In the genomic region with DNA sequence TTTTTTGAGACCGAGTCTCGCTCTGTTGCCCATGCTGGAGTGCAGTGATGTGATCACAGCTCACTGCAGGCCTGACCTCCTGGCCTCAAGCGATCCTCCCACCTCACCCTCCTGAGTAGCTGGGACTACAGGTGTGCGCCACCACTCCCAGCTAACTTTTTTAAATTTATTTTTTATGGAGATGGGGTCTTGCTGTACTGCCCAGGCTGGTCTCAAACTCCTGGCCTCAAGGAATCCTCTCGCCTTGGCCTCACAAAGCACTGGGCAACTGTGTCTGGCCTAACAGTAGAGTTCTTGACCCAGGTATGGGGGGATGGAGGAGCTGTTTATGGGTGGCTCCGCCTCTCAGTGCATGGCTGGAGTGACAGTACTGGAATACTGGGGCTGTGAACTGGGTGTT, we compare ENCODE assay signal across 31 cellular contexts.
"Had no signal": no experiment of that assay in that cellular context is flagged by ENCODE, and none has a peak within 500 bp of the region (broad histone marks: within the 10 kb centered on the region; RNA-seq: fewer than 3 reads in every experiment).

No MANE protein-coding gene starts in this region.

- H3K27ac Mint-ChIP-seq: endodermal cell; mesothelial cell of epicardium; stimulated activated naive CD8-positive, alpha-beta T cell treated with anti-CD3 and anti-CD28 coated beads, Interleukin-15, Interleukin-2, amounts not matched to agents 100 ng/mL and 50 ng/mL, for 24 hours had no signal

- H3K36me3 ChIP-seq: uterus had no signal

- H3K4me3 ChIP-seq: dorsolateral prefrontal cortex, esophagus muscularis mucosa, gastroesophageal sphincter, heart left ventricle, hepatocyte, lung, mucosa of descending colon, right atrium auricular region, sigmoid colon, thoracic aorta, tibial nerve, upper lobe of right lung, uterus had no signal

- H3K9ac ChIP-seq: parathyroid adenoma had no signal

- H3K9me3 ChIP-seq: esophagus muscularis mucosa, gastroesophageal sphincter, heart left ventricle, mucosa of descending colon, neutrophil, right atrium auricular region, sigmoid colon, thoracic aorta, tibial nerve, upper lobe of right lung, uterus had no signal

- DNase-seq: effector CD4-positive, alpha-beta T cell; endodermal cell; foreskin keratinocyte; kidney; mesenchymal stem cell; mucosa of descending colon; naive B cell; sigmoid colon; stimulated activated CD4-positive, alpha-beta T cell treated with anti-CD3 and anti-CD28 coated beads, Interleukin-2, amount 100 ng/mL, for 24 hours; stimulated activated CD4-positive, alpha-beta T cell treated with anti-CD3 and anti-CD28 coated beads, Interleukin-4, amount 100 ng/mL, for 4 hours; stimulated activated naive B cell treated with anti-CD40 and anti-IgM and Interleukin-4, amounts not matched to agents 10 μg/mL and 1 μg/mL and 100 μg/mL, for 72 hours; upper lobe of right lung had no signal

- H3K4me1 Mint-ChIP-seq: endodermal cell; neural crest cell; stimulated activated naive B cell treated with anti-CD40 and anti-IgM and Interleukin-4, amounts not matched to agents 10 μg/mL and 1 μg/mL and 100 μg/mL, for 72 hours had no signal

- H3K79me2 ChIP-seq: hepatocyte, parathyroid adenoma had no signal

- H3K27me3 ChIP-seq: dorsolateral prefrontal cortex, esophagus muscularis mucosa, foreskin keratinocyte, gastroesophageal sphincter, heart left ventricle, hepatocyte, neutrophil, right atrium auricular region, sigmoid colon, tibial nerve, upper lobe of right lung, uterus had no signal

- H3K27ac ChIP-seq: esophagus muscularis mucosa, foreskin keratinocyte, gastroesophageal sphincter, heart left ventricle, hepatocyte, neutrophil, parathyroid adenoma, right atrium auricular region, sigmoid colon, thoracic aorta, tibial nerve, upper lobe of right lung had no signal

- H3K9me3 Mint-ChIP-seq: endodermal cell; mesothelial cell of epicardium; naive B cell; neural crest cell; stimulated activated naive B cell treated with anti-CD40 and anti-IgM and Interleukin-4, amounts not matched to agents 10 μg/mL and 1 μg/mL and 100 μg/mL, for 72 hours; stimulated activated naive CD8-positive, alpha-beta T cell treated with anti-CD3 and anti-CD28 coated beads, Interleukin-15, Interleukin-2, amounts not matched to agents 100 ng/mL and 50 ng/mL, for 24 hours had no signal

- H3K4me2 ChIP-seq: hepatocyte had no signal

- H3K4me1 ChIP-seq: esophagus muscularis mucosa, foreskin keratinocyte, gastroesophageal sphincter, parathyroid adenoma, sigmoid colon, upper lobe of right lung had no signal

- H2AFZ ChIP-seq: hepatocyte, parathyroid adenoma had no signal

- FAIRE-seq: colon, endothelial cell of umbilical vein, kidney had no signal

- H3K27me3 Mint-ChIP-seq: naive B cell; progenitor cell of endocrine pancreas; stimulated activated naive B cell treated with anti-CD40 and anti-IgM and Interleukin-4, amounts not matched to agents 10 μg/mL and 1 μg/mL and 100 μg/mL, for 72 hours; stimulated activated naive CD8-positive, alpha-beta T cell treated with anti-CD3 and anti-CD28 coated beads, Interleukin-15, Interleukin-2, amounts not matched to agents 100 ng/mL and 50 ng/mL, for 24 hours had no signal

- H3K4me3 Mint-ChIP-seq: endodermal cell; mesothelial cell of epicardium; naive B cell; neural crest cell; stimulated activated naive B cell treated with anti-CD40 and anti-IgM and Interleukin-4, amounts not matched to agents 10 μg/mL and 1 μg/mL and 100 μg/mL, for 72 hours; stimulated activated naive CD8-positive, alpha-beta T cell treated with anti-CD3 and anti-CD28 coated beads, Interleukin-15, Interleukin-2, amounts not matched to agents 100 ng/mL and 50 ng/mL, for 24 hours had no signal

- ATAC-seq: foreskin keratinocyte; gastroesophageal sphincter; left lobe of liver; mucosa of descending colon; stimulated activated naive B cell treated with anti-CD40 and anti-IgM and Interleukin-4, amounts not matched to agents 10 μg/mL and 1 μg/mL and 100 μg/mL, for 72 hours; upper lobe of right lung had no signal
